Comparison of ENCODE assay signal across 8 cellular contexts in the genomic region with DNA sequence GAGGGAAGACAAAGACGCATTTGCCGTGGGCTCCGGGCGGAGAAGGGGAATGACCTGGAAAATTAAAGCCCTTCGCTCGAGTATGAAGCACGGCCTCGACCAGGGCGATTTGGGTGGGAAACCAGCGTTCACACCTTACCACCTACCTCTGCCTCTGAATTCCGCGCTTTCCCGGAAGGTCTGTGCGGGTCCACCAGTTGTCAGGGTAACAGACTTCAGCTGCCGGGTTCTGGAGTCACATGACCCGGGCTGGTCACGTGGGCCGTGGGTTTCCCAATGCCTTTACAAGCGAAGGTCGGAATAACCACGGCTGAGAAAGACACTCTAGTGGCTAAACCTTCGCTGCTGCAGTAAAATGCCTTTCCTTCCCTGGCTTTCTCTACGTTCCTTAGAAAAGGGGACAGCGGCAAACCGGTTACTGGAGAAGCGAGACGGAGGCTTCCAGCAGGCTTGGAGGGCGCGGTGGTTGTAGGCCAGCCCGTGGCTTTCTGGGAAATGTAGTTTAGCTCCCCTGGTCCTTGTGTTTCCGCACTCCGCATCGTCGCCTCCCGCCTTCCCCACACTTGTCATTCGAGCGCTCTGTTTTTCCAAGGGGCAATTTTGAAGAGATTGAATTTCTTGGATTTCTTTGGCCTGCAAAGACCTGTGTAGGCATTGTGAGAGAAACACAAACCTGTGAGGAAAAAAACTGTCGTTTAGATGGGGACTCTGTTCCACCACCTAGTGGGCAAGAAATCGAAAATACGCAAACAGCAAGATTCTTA. TPM values are rescaled to one million over a fixed set of nuclear protein-coding genes. Genes with fewer than 3 reads are reported as not detected.
A peak's percentile ranks its signal among the peaks of the same experiment; 100 is the strongest.
DNase-seq lines count a peak whose midpoint lies in the region; ATAC-seq and TF ChIP-seq lines count a peak whose summit lies in the region.

A gene with protein sequence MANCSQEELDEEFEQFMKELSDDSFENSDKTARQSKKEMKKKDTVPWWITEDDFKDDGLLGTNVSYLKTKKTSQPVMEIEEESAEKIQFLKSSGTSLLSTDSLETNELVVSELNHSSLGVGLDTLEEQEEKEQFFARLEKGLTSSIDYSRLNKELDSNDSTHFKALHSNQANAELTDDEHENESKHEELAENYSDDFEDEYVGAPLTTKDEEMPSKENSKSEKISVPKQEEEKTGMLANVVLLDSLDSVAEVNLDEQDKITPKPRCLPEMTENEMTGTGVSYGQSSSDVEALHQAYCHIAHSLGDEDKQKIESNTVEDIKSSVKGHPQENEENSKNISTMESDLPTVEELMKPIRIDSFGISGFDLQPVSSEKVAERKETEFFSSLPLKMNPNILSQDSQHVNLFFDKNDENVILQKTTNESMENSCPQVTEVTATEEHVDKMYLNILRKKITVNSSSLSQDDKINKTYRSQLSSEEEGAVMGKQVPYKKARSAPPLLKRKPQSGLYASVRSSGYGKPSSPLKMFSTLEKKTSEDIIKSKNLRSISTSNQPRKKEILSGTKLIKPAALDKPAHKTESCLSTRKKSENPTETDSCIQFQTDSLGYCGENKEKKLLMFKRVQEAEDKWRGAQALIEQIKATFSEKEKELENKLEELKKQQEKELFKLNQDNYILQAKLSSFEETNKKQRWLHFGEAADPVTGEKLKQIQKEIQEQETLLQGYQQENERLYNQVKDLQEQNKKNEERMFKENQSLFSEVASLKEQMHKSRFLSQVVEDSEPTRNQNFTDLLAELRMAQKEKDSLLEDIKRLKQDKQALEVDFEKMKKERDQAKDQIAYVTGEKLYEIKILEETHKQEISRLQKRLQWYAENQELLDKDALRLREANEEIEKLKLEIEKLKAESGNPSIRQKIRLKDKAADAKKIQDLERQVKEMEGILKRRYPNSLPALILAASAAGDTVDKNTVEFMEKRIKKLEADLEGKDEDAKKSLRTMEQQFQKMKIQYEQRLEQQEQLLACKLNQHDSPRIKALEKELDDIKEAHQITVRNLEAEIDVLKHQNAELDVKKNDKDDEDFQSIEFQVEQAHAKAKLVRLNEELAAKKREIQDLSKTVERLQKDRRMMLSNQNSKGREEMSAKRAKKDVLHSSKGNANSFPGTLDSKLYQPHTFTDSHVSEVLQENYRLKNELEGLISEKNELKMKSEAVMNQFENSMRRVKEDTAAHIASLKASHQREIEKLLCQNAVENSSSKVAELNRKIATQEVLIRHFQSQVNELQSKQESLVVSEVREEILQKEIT (N-terminal part only) (minus strand): TSS at position 210 of the 764 bp plus-strand sequence. CDS start 1,250 bp downstream, outside the sequence.

- H3K36me3 ChIP-seq in HUES48 (ENCODE audit: control insufficient read depth, insufficient read depth, low read length), result no peaks in the 10 kb centered on the region
- peaks cover 11% of the 10 kb centered on the region for H3K36me3 ChIP-seq in NT2/D1 (ENCODE audit: insufficient read depth, insufficient read length, low read length)
- no peaks in the 10 kb centered on the region for H3K36me3 ChIP-seq in mucosa of descending colon (ENCODE audit: low read depth)

- no peak for TF ChIP-seq CTCF in mucosa of descending colon (IDR thresholded peaks at IDR 0.05)

- peak; percentile 98 for ATAC-seq in GM21390 (IDR thresholded peaks at IDR 0.05; ENCODE audit: unreplicated experiment)
- ATAC-seq in mucosa of descending colon, result peak; percentile 97

- H3K4me3 ChIP-seq in HUES48 (ENCODE audit: low read depth, low read length) (peak within 1 kb of the TSS; percentile 99), NT2/D1 (ENCODE audit: insufficient read length, low read depth) (peak within 1 kb of the TSS; percentile 73), mucosa of descending colon (peak within 1 kb of the TSS; percentile 48)

- H3K4me1 ChIP-seq in HUES48 (ENCODE audit: control insufficient read depth, insufficient read depth, low read length) (peaks cover 5% of the 10 kb centered on the region; the same call in 1 of the 2 replicates), NT2/D1 (ENCODE audit: insufficient read depth, insufficient read length) (no peaks in the 10 kb centered on the region), mucosa of descending colon (ENCODE audit: low read depth) (no peaks in the 10 kb centered on the region)

- no peaks in the 10 kb centered on the region for H3K9me3 ChIP-seq in HUES48 (ENCODE audit: control insufficient read depth, insufficient read depth, low read length)
- no peaks in the 10 kb centered on the region for H3K9me3 ChIP-seq in NT2/D1 (ENCODE audit: insufficient read depth, low read length)
- H3K9me3 ChIP-seq in mucosa of descending colon, result no peaks in the 10 kb centered on the region

- H3K27ac ChIP-seq in HUES48 (ENCODE audit: low read depth, low read length) (peak within 1 kb of the TSS; percentile 56), epithelial cell of prostate (peak within 1 kb of the TSS; percentile 51)

- intact Hi-C loops in mucosa of descending colon (cut with DNase I, micrococcal nuclease), result loop anchor here (5.0 to 10.0 kb wide), 2 partner anchors 343 to 345 kb away; no protein-coding TSS in a partner anchor

- H3K27me3 ChIP-seq in HUES48 (ENCODE audit: control insufficient read depth, insufficient read depth, low read length), result 0 out of 2 replicates have a peak, but pooled peaks cover 5% of the 10 kb centered on the region
- H3K27me3 ChIP-seq in NT2/D1 (ENCODE audit: insufficient read depth, insufficient read length), result peaks cover 19% of the 10 kb centered on the region

- H3K9ac ChIP-seq in HUES48 (ENCODE audit: low read depth, low read length) (peak within 1 kb of the TSS; percentile 71), NT2/D1 (ENCODE audit: insufficient read length, low read depth) (peak within 1 kb of the TSS; percentile 63)

- DNase-seq in D341Med (ENCODE audit: low spot score), result peak; percentile 91
- DNase-seq in NT2/D1 (ENCODE audit: low read depth, low spot score), result peak; percentile 63
- DNase-seq in activated CD8-positive, alpha-beta memory T cell treated with anti-CD3 and anti-CD28 coated beads, Interleukin-2, amount 50 U/mL, for 48 hours, result peak; percentile 89
- DNase-seq in epithelial cell of prostate (ENCODE audit: low read depth, low spot score), result peak; percentile 10
- peak; percentile 92 to 98 (median 95) for DNase-seq in mucosa of descending colon
- peak; percentile 87 for DNase-seq in stimulated activated CD8-positive, alpha-beta memory T cell treated with anti-CD3 and anti-CD28 coated beads, Interleukin-4, amount 100 ng/mL, for 24 hours (ENCODE audit: low read depth)

RNA-seq across cellular contexts. Expression of the gene that starts here (rescaled TPM):
- 10 to 100 TPM in 1 of 3 donors, 1 to 10 TPM in 2; 7.5 to 13.0 (median 9.5) TPM for total RNA-seq in mucosa of descending colon

Comparison
In these comparisons a context has a peak if more than half of its experiments do, and no peak if none do; other contexts are left out.
1. Peak in every context shown above with its lines: DNase-seq, ATAC-seq, H3K4me3 ChIP-seq and H3K27ac ChIP-seq.
2. DNase-seq: peak in every context shown above with its lines; median percentile 95 in mucosa of descending colon; 91 in D341Med; 89 in activated CD8-positive, alpha-beta memory T cell treated with anti-CD3 and anti-CD28 coated beads, Interleukin-2, amount 50 U/mL, for 48 hours; 87 in stimulated activated CD8-positive, alpha-beta memory T cell treated with anti-CD3 and anti-CD28 coated beads, Interleukin-4, amount 100 ng/mL, for 24 hours; 63 in NT2/D1; 10 in epithelial cell of prostate.
3. H3K4me3 ChIP-seq: peak in every context shown above with its lines; median percentile 99 in HUES48; 73 in NT2/D1; 48 in mucosa of descending colon.